8 cellular contexts compared by ENCODE assay signal in the genomic region with DNA sequence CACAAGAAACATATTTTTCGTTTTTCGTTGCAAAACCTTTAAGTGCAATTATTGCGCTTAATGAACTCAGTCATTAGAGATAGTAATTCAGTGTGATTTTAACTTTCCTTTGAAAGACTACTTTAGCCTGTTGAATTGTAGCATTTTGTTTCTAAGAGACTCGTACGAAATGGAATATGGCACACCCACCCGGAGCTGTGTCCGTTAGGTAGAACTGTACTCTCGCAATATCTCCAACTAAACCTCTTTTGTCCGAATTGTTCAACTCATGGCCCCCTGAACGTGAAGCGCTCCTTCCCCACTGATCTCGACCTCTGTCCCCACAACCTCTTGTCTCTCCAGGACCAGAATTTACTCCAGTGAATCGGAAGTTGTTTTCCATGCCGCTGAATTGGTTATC. TPM values are rescaled to one million over a fixed set of nuclear protein-coding genes. Genes with fewer than 3 reads are reported as not detected.
DNase-seq lines count a peak whose midpoint lies in the region; ATAC-seq, FAIRE-seq and TF ChIP-seq lines count a peak whose summit lies in the region.

No MANE protein-coding gene starts in this region.

- H3K27ac Mint-ChIP-seq in T-helper 1 cell treated with Interleukin-12 subunit alpha and Interleukin-12 subunit beta and Interleukin-4 antibody, amounts not matched to agents 30 μg/mL and 1 μg/mL, for 36 hours, result peak overlapping the region; percentile 98

- TF ChIP-seq CTCF in lung (IDR thresholded peaks at IDR 0.05; ENCODE audit: control extremely low read depth, extremely low read depth), result no peak

- no peaks in the 10 kb centered on the region for H3K27me3 ChIP-seq in duodenal mucosa (ENCODE audit: control insufficient read depth in 1 of 2, insufficient read depth in 2 of 2, low read length in 2 of 2)
- H3K27me3 ChIP-seq in lung (ENCODE audit: control insufficient read depth, insufficient read depth), result no peaks in the 10 kb centered on the region
- H3K27me3 ChIP-seq in thymus (ENCODE audit: control insufficient read depth, insufficient read depth), result no peaks in the 10 kb centered on the region

- H3K36me3 ChIP-seq in duodenal mucosa (ENCODE audit: control insufficient read depth in 1 of 2, insufficient read depth in 2 of 2, low read length in 2 of 2) (peaks cover 0 to 4% of the 10 kb centered on the region in 2 donors), lung (ENCODE audit: control insufficient read depth in 2 of 2, insufficient read depth in 2 of 2, low read length in 2 of 2) (no peaks in the 10 kb centered on the region), thymus (ENCODE audit: control insufficient read depth, insufficient read depth) (no peaks in the 10 kb centered on the region)

- WGBS in lung, 2 donors, result 0% methylated on average over 14 of the region's 14 CpGs
- under 1% methylated on average over 14 of the region's 14 CpGs for WGBS in thymus

- peak overlapping the region; percentile 89 to 99 for H3K9ac ChIP-seq in duodenal mucosa (ENCODE audit: low read depth in 1 of 2, low read length in 2 of 2)

- H3K4me3 Mint-ChIP-seq in T-helper 1 cell treated with Interleukin-12 subunit alpha and Interleukin-12 subunit beta and Interleukin-4 antibody, amounts not matched to agents 30 μg/mL and 1 μg/mL, for 36 hours, result peak overlapping the region; percentile 97

- no peak for ATAC-seq in lung (ENCODE audit: insufficient read depth, low FRiP score)

- H3K9me3 ChIP-seq in duodenal mucosa (ENCODE audit: control insufficient read depth in 1 of 2, low read length in 2 of 2) (no peaks in the 10 kb centered on the region), lung (ENCODE audit: control insufficient read depth in 2 of 2, insufficient read depth in 1 of 2, low read length in 1 of 2) (no peaks in the 10 kb centered on the region), thymus (ENCODE audit: control insufficient read depth) (no peaks in the 10 kb centered on the region)

- H3K4me1 ChIP-seq in duodenal mucosa (ENCODE audit: control insufficient read depth in 1 of 2, insufficient read depth in 2 of 2, low read length in 2 of 2) (peaks cover 15% of the 10 kb centered on the region in 2 donors), lung (ENCODE audit: control insufficient read depth in 2 of 2, insufficient read depth in 2 of 2, low read length in 2 of 2) (peaks cover 3 to 25% of the 10 kb centered on the region in 2 donors), thymus (ENCODE audit: control insufficient read depth, insufficient read depth, low read length) (peaks cover 15% of the 10 kb centered on the region)

- H3K4me1 Mint-ChIP-seq in T-helper 1 cell treated with Interleukin-12 subunit alpha and Interleukin-12 subunit beta and Interleukin-4 antibody, amounts not matched to agents 30 μg/mL and 1 μg/mL, for 36 hours (ENCODE audit: low read depth), result peaks cover 26% of the 10 kb centered on the region

- in situ Hi-C loops in Caki2 (cut with HindIII; ENCODE audit: low pct_unique_long_range_greater_than_20kb, low sequenced_read_pairs), result no loop called here

- peak overlapping the region; percentile 90 to 93 for H3K4me3 ChIP-seq in duodenal mucosa (ENCODE audit: low read depth in 1 of 2, low read length in 2 of 2)
- H3K4me3 ChIP-seq in lung, result peak overlapping the region; percentile 81
- peak overlapping the region; percentile 73 for H3K4me3 ChIP-seq in thymus (ENCODE audit: low read length)

- peaks cover 13% of the 10 kb centered on the region for H3K36me3 Mint-ChIP-seq in T-helper 1 cell treated with Interleukin-12 subunit alpha and Interleukin-12 subunit beta and Interleukin-4 antibody, amounts not matched to agents 30 μg/mL and 1 μg/mL, for 36 hours (ENCODE audit: low read depth)

- H3K9me3 Mint-ChIP-seq in T-helper 1 cell treated with Interleukin-12 subunit alpha and Interleukin-12 subunit beta and Interleukin-4 antibody, amounts not matched to agents 30 μg/mL and 1 μg/mL, for 36 hours, result no peaks in the 10 kb centered on the region

- no peaks in the 10 kb centered on the region for H3K27me3 Mint-ChIP-seq in T-helper 1 cell treated with Interleukin-12 subunit alpha and Interleukin-12 subunit beta and Interleukin-4 antibody, amounts not matched to agents 30 μg/mL and 1 μg/mL, for 36 hours (ENCODE audit: low read depth)

- H3K27ac ChIP-seq in duodenal mucosa (ENCODE audit: low read depth, low read length) (peak overlapping the region; percentile 100), lung (ENCODE audit: low read depth in 1 of 2, low read length in 1 of 2) (peak overlapping the region; percentile 92 to 100), thymus (ENCODE audit: low read depth) (peak overlapping the region; percentile 99)

- DNase-seq in Caki2 (ENCODE audit: low read depth) (peak; percentile 22), HTR-8/SVneo (ENCODE audit: insufficient read length, low spot score) (peak; percentile 44), lung (ENCODE audit: low spot score) (no peak), cortex of kidney (lab: John Stamatoyannopoulos, UW) (no peak)
- DNase-seq in activated CD4-positive, CD25-positive, alpha-beta regulatory T cell treated with anti-CD3 and anti-CD28 coated beads, Interleukin-2, amount 50 U/mL, for 72 hours, result no peak

- no peak for FAIRE-seq in HTR-8/SVneo (lab: Jason Lieb, UNC)

RNA-seq across cellular contexts. Expression of a gene that starts 0.8 kb away (rescaled TPM):
- 30.7 and 58.9 TPM in 2 replicates for total RNA-seq in Caki2 (2014; rRNA removed; shearing (Covaris generic); ENCODE audit: low replicate concordance)
- 100 to 1,000 TPM in 1 of 2 donors, 10 to 100 TPM in 1; 52.5 to 104 TPM for total RNA-seq in lung
- polyA plus RNA-seq in lung (10 to 100 TPM; 14.3 to 16.1 TPM), thymus (38.5 TPM)

Comparison
In these comparisons a context has a peak if more than half of its experiments do, and no peak if none do; other contexts are left out.
1. DNase-seq: peak in Caki2 (single experiment) and HTR-8/SVneo (single experiment); none in lung (single experiment), cortex of kidney (single experiment) and activated CD4-positive, CD25-positive, alpha-beta regulatory T cell treated with anti-CD3 and anti-CD28 coated beads, Interleukin-2, amount 50 U/mL, for 72 hours (single experiment).
2. Peak in every context shown above with its lines, with median percentiles within 50 percentile points of each other: H3K27ac ChIP-seq and H3K4me3 ChIP-seq.